In genomic region chr17:78716814-78717393, GRCh38 we compare ENCODE assay signal across 8 cellular contexts.
DNase-seq lines count a peak whose midpoint lies in the region; ATAC-seq, FAIRE-seq and TF ChIP-seq lines count a peak whose summit lies in the region.

No MANE protein-coding gene starts in this region.

- H3K23me2 ChIP-seq in H1 (ENCODE audit: low read depth, low read length): no peaks in the 10 kb centered on the region

- H3K27ac Mint-ChIP-seq in Caco-2 (ENCODE audit: unreplicated experiment): no peak overlapping the region

- H3K27me3 ChIP-seq in SU-DHL-6 (ENCODE audit: low read length) (no peaks in the 10 kb centered on the region), H1 (replicated peaks in 1 of 4; ENCODE audit: control insufficient read depth in 3 of 4, extremely low read depth in 1 of 4, insufficient read depth in 3 of 4, low read length in 3 of 4) (no peaks in the 10 kb centered on the region), transverse colon (no peaks in the 10 kb centered on the region), Caco-2 (replicated peaks; ENCODE audit: control insufficient read depth, insufficient read depth, low read length) (no peaks in the 10 kb centered on the region)

- H3K4ac ChIP-seq in H1 (replicated peaks; ENCODE audit: insufficient read length, low read depth, low read length): no peak overlapping the region

- peaks cover 9% of the 10 kb centered on the region for H3K36me3 Mint-ChIP-seq in Caco-2 (ENCODE audit: insufficient read depth, unreplicated experiment)

- H3K27ac ChIP-seq in KOPT-K1 (ENCODE audit: low read depth, low read length, poor library complexity, severe bottlenecking) (peak overlapping the region; percentile 91), SU-DHL-6 (ENCODE audit: low read depth, low read length) (peak overlapping the region; percentile 96), H1 (ENCODE audit: low read depth, low read length) (no peak overlapping the region), transverse colon (peak overlapping the region; percentile 49 to 87 (median 72))

- DNase-seq in Caki2 (ENCODE audit: low read depth) (peak; percentile 77), H1 (ENCODE audit: low read depth in 1 of 2, low spot score in 2 of 2) (peak in 1 of 2 experiments; percentile 55), mucosa of gallbladder (ENCODE audit: low spot score) (peak; percentile 68), transverse colon (peak; percentile 81), Caco-2 (no peak)

- in situ Hi-C loops in Caki2 (cut with HindIII; ENCODE audit: low pct_unique_long_range_greater_than_20kb, low sequenced_read_pairs): loop anchor here (25.0 kb wide), 1 partner anchor 230 kb away; no protein-coding TSS in a partner anchor
- in situ Hi-C loops in transverse colon (cut with MboI; ENCODE audit: low pct_ligation_motif_present in 1 of 4, low pct_unique_long_range_greater_than_20kb in 1 of 4, low sequenced_read_pairs in 3 of 4): loop anchor here in 1 of 4 donors (25.0 kb wide), 1 partner anchor 205 kb away; no protein-coding TSS in a partner anchor

- H2BK20ac ChIP-seq in H1 (ENCODE audit: low read length): no peak overlapping the region

- peaks cover 2% of the 10 kb centered on the region for H3K79me1 ChIP-seq in H1 (ENCODE audit: low read depth, low read length)

- H3K79me2 ChIP-seq in SU-DHL-6 (ENCODE audit: insufficient read depth, low read length) (peaks cover 100% of the 10 kb centered on the region), H1 (ENCODE audit: control insufficient read depth in 1 of 2, insufficient read depth in 2 of 2, low read length in 2 of 2) (peaks cover 0 to 9% of the 10 kb centered on the region in 2 experiments; a peak in 1 of 4 replicates)

- no peak for TF ChIP-seq POLR2A in H1 (IDR thresholded peaks at IDR 0.05; ENCODE audit: control extremely low read depth in 1 of 2, low read depth in 2 of 2, low read length in 2 of 2)
- no peak for TF ChIP-seq POLR2A in transverse colon (IDR thresholded peaks at IDR 0.05)

- POLR2A ChIA-PET in H1 (lab: Charles Lee; ENCODE audit: partially characterized antibody): interaction anchor here (0.5 to 0.9 kb wide), 2 partner anchors 31 to 144 kb away, joined by 3 to 4 read pairs; no protein-coding TSS in a partner anchor
- POLR2A ChIA-PET in Caco-2 (lab: Charles Lee): no interaction called here

- H2BK120ac ChIP-seq in H1 (replicated peaks; ENCODE audit: low read depth, low read length): no peak overlapping the region

- WGBS in H1 (ENCODE audit: extremely low coverage in 1 of 2, insufficient coverage in 1 of 2, insufficient read length in 1 of 2, insufficient replicate concordance in 2 of 2, low coverage in 1 of 2, low lambda C conversion rate in 2 of 2, missing lambda C conversion rate in 1 of 2), 2 experiments: 47% methylated on average over 19 of the region's 19 CpGs; no CpG with 5 or more reads in 1 of the 2 experiments
- 8 to 18% methylated on average over 2 to 19 of the region's 19 CpGs for WGBS in transverse colon (ENCODE audit: low coverage in 1 of 2), 2 donors

- peaks cover 84% of the 10 kb centered on the region for H3F3A ChIP-seq in SU-DHL-6 (ENCODE audit: insufficient read depth)

- FAIRE-seq in H1 (lab: Jason Lieb, UNC): no peak

- H4K20me1 ChIP-seq in SU-DHL-6 (ENCODE audit: low read depth, low read length) (no peaks in the 10 kb centered on the region), H1 (replicated peaks in 1 of 2; ENCODE audit: control insufficient read depth in 1 of 2, insufficient read depth in 2 of 2, low read length in 2 of 2) (peaks cover 0 to 6% of the 10 kb centered on the region in 2 experiments)

- H2BK12ac ChIP-seq in H1 (ENCODE audit: low read depth, low read length): 0 out of 2 replicates have a peak overlapping the region, but pooled peaks have one; percentile 17

- H4K8ac ChIP-seq in H1 (ENCODE audit: extremely low read depth, insufficient read depth, low read length): peak overlapping the region; percentile 54; the same call in 1 of the 2 replicates

- TF ChIP-seq CTCF in SU-DHL-6 (IDR thresholded peaks at IDR 0.05; ENCODE audit: insufficient read depth, low read length, poor library complexity, severe bottlenecking): no peak
- TF ChIP-seq CTCF in H1 (IDR thresholded peaks at IDR 0.05; ENCODE audit: control extremely low read depth in 1 of 3, insufficient read depth in 1 of 3, low read depth in 1 of 3, low read length in 3 of 3): no peak
- TF ChIP-seq CTCF in transverse colon (IDR thresholded peaks at IDR 0.05): peak in 1 of 5 experiments; percentile 16
- TF ChIP-seq CTCF in Caco-2 (IDR thresholded peaks at IDR 0.05; ENCODE audit: insufficient read depth in 1 of 2, low read depth in 1 of 2, low read length in 1 of 2, severe bottlenecking in 1 of 2, unreplicated experiment in 1 of 2): no peak

- TF ChIP-seq EP300 in H1 (IDR thresholded peaks at IDR 0.05; ENCODE audit: borderline replicate concordance in 1 of 2, low read depth in 2 of 2, low read length in 2 of 2): no peak
- TF ChIP-seq EP300 in transverse colon (IDR thresholded peaks at IDR 0.05; ENCODE audit: low read depth): no peak

- H3K9me3 ChIP-seq in KOPT-K1 (ENCODE audit: insufficient read depth, low read length, poor library complexity, severe bottlenecking) (no peaks in the 10 kb centered on the region), SU-DHL-6 (ENCODE audit: insufficient read depth, low read length) (no peaks in the 10 kb centered on the region), H1 (ENCODE audit: insufficient read depth in 2 of 2, low read depth in 1 of 2, low read length in 1 of 2) (no peaks in the 10 kb centered on the region), transverse colon (no peaks in the 10 kb centered on the region), Caco-2 (no peaks in the 10 kb centered on the region)

- H3K9me2 ChIP-seq in SU-DHL-6 (replicated peaks; ENCODE audit: insufficient read depth, low read length): no peaks in the 10 kb centered on the region

- H3K23ac ChIP-seq in H1 (ENCODE audit: insufficient read length): no peak overlapping the region

- no peaks in the 10 kb centered on the region for H3K9me3 Mint-ChIP-seq in Caco-2 (ENCODE audit: unreplicated experiment)

- H2BK5ac ChIP-seq in H1 (ENCODE audit: low read depth, low read length): no peak overlapping the region

- H3K4me3 ChIP-seq in SU-DHL-6 (ENCODE audit: insufficient read depth, low read length, poor library complexity, severe bottlenecking): peak overlapping the region; percentile 53
- peak overlapping the region in 1 of 4 experiments; percentile 31; a peak in 1 of 8 replicates for H3K4me3 ChIP-seq in H1 (ENCODE audit: extremely low read depth in 1 of 4, insufficient read depth in 2 of 4, low read depth in 3 of 4, low read length in 4 of 4)
- peak overlapping the region; percentile 19 to 44 (median 31) for H3K4me3 ChIP-seq in transverse colon
- no peak overlapping the region for H3K4me3 ChIP-seq in Caco-2 (ENCODE audit: low read depth, low read length)

- H3K4me1 ChIP-seq in H1 (replicated peaks in 1 of 4; ENCODE audit: control insufficient read depth in 3 of 4, insufficient read depth in 4 of 4, low read length in 3 of 4): peaks cover 0 to 17% (median 12%) of the 10 kb centered on the region in 4 experiments; a peak in 6 of 7 replicates
- H3K4me1 ChIP-seq in transverse colon: peaks cover 57 to 79% (median 65%) of the 10 kb centered on the region in 4 donors
- peaks cover 20% of the 10 kb centered on the region for H3K4me1 ChIP-seq in Caco-2

- H3K36me3 ChIP-seq in KOPT-K1 (ENCODE audit: insufficient read depth, low read length): no peaks in the 10 kb centered on the region
- no peaks in the 10 kb centered on the region for H3K36me3 ChIP-seq in SU-DHL-6 (ENCODE audit: low read length)
- H3K36me3 ChIP-seq in H1 (ENCODE audit: control insufficient read depth in 2 of 4, insufficient read depth in 4 of 4, low read length in 3 of 4): no peaks in the 10 kb centered on the region
- H3K36me3 ChIP-seq in transverse colon: no peaks in the 10 kb centered on the region
- no peaks in the 10 kb centered on the region for H3K36me3 ChIP-seq in Caco-2 (ENCODE audit: control insufficient read depth, insufficient read depth, low read length)

- H2AK5ac ChIP-seq in H1 (ENCODE audit: low read depth, low read length): no peak overlapping the region

- no peak overlapping the region for H3K14ac ChIP-seq in H1 (ENCODE audit: insufficient read length)

- H3K27me3 Mint-ChIP-seq in Caco-2 (ENCODE audit: insufficient read depth, unreplicated experiment): no peaks in the 10 kb centered on the region

- no peak overlapping the region for H2AFZ ChIP-seq in SU-DHL-6 (ENCODE audit: low read depth, low read length, severe bottlenecking)
- no peak overlapping the region for H2AFZ ChIP-seq in H1 (ENCODE audit: low read length)

- BruUV-seq in Caco-2 (replicated peaks; lab: Mats Ljungman, UMichigan): no TSS peak

- CTCF ChIA-PET in H1 (lab: Charles Lee; ENCODE audit: partially characterized antibody) (interaction anchor here (0.6 to 3.1 kb wide), 8 partner anchors 8 to 516 kb away, joined by 3 to 22 read pairs (median 4); no protein-coding TSS in a partner anchor), Caco-2 (lab: Charles Lee) (no interaction called here)

- no peak overlapping the region for H3K4me3 Mint-ChIP-seq in Caco-2 (ENCODE audit: unreplicated experiment)

- peak overlapping the region; percentile 88 for H3K4me2 ChIP-seq in SU-DHL-6 (ENCODE audit: low read depth, low read length, poor library complexity, severe bottlenecking)
- H3K4me2 ChIP-seq in H1 (ENCODE audit: insufficient read depth in 1 of 2, low read depth in 2 of 2, low read length in 2 of 2): peak overlapping the region; percentile 23 to 53

- no peak for ATAC-seq in HG03025 (IDR thresholded peaks at IDR 0.05; ENCODE audit: low FRiP score, unreplicated experiment)

- no peak overlapping the region for H4K5ac ChIP-seq in H1 (ENCODE audit: insufficient read length, low read depth, low read length)

- H3K4me1 Mint-ChIP-seq in Caco-2 (ENCODE audit: low read depth, unreplicated experiment): peaks cover 23% of the 10 kb centered on the region

- no peak overlapping the region; the same call in 1 of the 2 replicates for H3K18ac ChIP-seq in H1 (ENCODE audit: extremely low read depth, low read length)

- no peak overlapping the region for H2BK15ac ChIP-seq in H1 (ENCODE audit: low read length)

- intact Hi-C loops in transverse colon (cut with DNase I; ENCODE audit: low total_unique reads): no loop called here
- intact Hi-C loops in Caco-2 (cut with micrococcal nuclease; ENCODE audit: unreplicated experiment): no loop called here

- no peak for TF ChIP-seq RAD21 in H1 (IDR thresholded peaks at IDR 0.05 in 1 of 2, conservative IDR thresholded peaks at IDR 0.05 in 1 of 2; ENCODE audit: low read depth in 2 of 2, low read length in 2 of 2)

- no peak overlapping the region for H4K91ac ChIP-seq in H1 (replicated peaks; ENCODE audit: insufficient read length, low read length)

- H3K9ac ChIP-seq in SU-DHL-6 (ENCODE audit: low read length) (peak overlapping the region; percentile 64), H1 (replicated peaks in 1 of 4; ENCODE audit: extremely low read depth in 1 of 4, low read depth in 3 of 4, low read length in 3 of 4) (no peak overlapping the region)

- no peak overlapping the region for H3K56ac ChIP-seq in H1 (replicated peaks; ENCODE audit: insufficient read length, low read depth, low read length)

TF ChIP-seq in H1, 55 proteins besides CTCF, POLR2A, EP300 and RAD21 (continues in another document):
- TF ChIP-seq BCL11A (IDR thresholded peaks at IDR 0.05; ENCODE audit: low read depth in 2 of 2, low read length in 2 of 2) (no peak), SIN3A (conservative IDR thresholded peaks at IDR 0.05 in 1 of 2, IDR thresholded peaks at IDR 0.05 in 1 of 2; ENCODE audit: low read depth in 1 of 2, low read length in 2 of 2) (0 out of 4 replicates have a peak, but pooled peaks of 1 of the 2 experiments have one; percentile 29)

Comparison
In these comparisons a context has a peak if more than half of its experiments do, and no peak if none do; other contexts are left out.
1. DNase-seq: peak in Caki2 (single experiment), mucosa of gallbladder (single experiment) and transverse colon (single experiment); none in Caco-2 (0 of 2).